ENCODE assay signal across 1 cellular context in genomic region chr2:144230452-144231085, GRCh38.
A peak's percentile ranks its signal among the peaks of the same experiment; 100 is the strongest.
TF ChIP-seq lines count a peak whose summit lies in the region.

No MANE protein-coding gene starts in this region.

TF ChIP-seq in K562, 482 proteins besides CTCF, POLR2A, EP300 and RAD21 (continued from another document and continues in another):
- TF ChIP-seq BRF2 (IDR thresholded peaks at IDR 0.05; ENCODE audit: borderline replicate concordance, insufficient read depth, insufficient read length) (no peak), ZNF668 (CRISPR knock-in tag; IDR thresholded peaks at IDR 0.05) (no peak), DPF2 (IDR thresholded peaks at IDR 0.05) (peak; percentile 94), VEZF1 (CRISPR knock-in tag; IDR thresholded peaks at IDR 0.05) (no peak; the same call in 1 of the 2 replicates), NFE2 (IDR thresholded peaks at IDR 0.05; ENCODE audit: low read depth) (no peak; the same call in 1 of the 2 replicates), SMC3 (conservative IDR thresholded peaks at IDR 0.05; ENCODE audit: insufficient read depth, low read depth, low read length) (no peak), NR0B1 (IDR thresholded peaks at IDR 0.05; ENCODE audit: partially characterized antibody) (no peak), PCBP2 (IDR thresholded peaks at IDR 0.05; ENCODE audit: low read depth, low read length, poor library complexity, severe bottlenecking) (no peak), HIVEP1 (CRISPR knock-in tag; IDR thresholded peaks at IDR 0.05) (no peak), NFYB (IDR thresholded peaks at IDR 0.05; ENCODE audit: extremely low read depth, insufficient read length) (no peak), KDM1A (IDR thresholded peaks at IDR 0.05) (no peak; a peak in 1 of 4 replicates), ELF4 (CRISPR knock-in tag; IDR thresholded peaks at IDR 0.05) (no peak), TRIM24 (IDR thresholded peaks at IDR 0.05) (peak; percentile 50 to 66; a peak in 2 of 4 replicates), SP2 (IDR thresholded peaks at IDR 0.05; ENCODE audit: extremely low read depth, low read depth, low read length, poor library complexity, severe bottlenecking) (no peak), ZFP91 (CRISPR knock-in tag; IDR thresholded peaks at IDR 0.05) (no peak), IFI16 (CRISPR knock-in tag; IDR thresholded peaks at IDR 0.05) (no peak), CTBP1 (IDR thresholded peaks at IDR 0.05; ENCODE audit: borderline replicate concordance) (no peak), HDAC3 (IDR thresholded peaks at IDR 0.05; ENCODE audit: borderline replicate concordance, partially characterized antibody) (peak; percentile 57), TAF1 (IDR thresholded peaks at IDR 0.05; ENCODE audit: control insufficient read depth, extremely low read depth, insufficient read depth, low read length, severe bottlenecking) (no peak), CEBPG (CRISPR knock-in tag; IDR thresholded peaks at IDR 0.05) (peak; percentile 78; the same call in 1 of the 2 replicates), CEBPG (tag; conservative IDR thresholded peaks at IDR 0.05 in 1 of 2, IDR thresholded peaks at IDR 0.05 in 1 of 2) (peak; percentile 43 to 86; a peak in 3 of 4 replicates), RFX5 (IDR thresholded peaks at IDR 0.05; ENCODE audit: low read depth, low read length) (no peak), FOXA1 (IDR thresholded peaks at IDR 0.05; ENCODE audit: borderline replicate concordance) (no peak), SMAD4 (CRISPR knock-in tag; conservative IDR thresholded peaks at IDR 0.05) (0 out of 2 replicates have a peak, but pooled peaks have one; percentile 49), ZNF140 (CRISPR knock-in tag; IDR thresholded peaks at IDR 0.05) (no peak), ZFP36 (IDR thresholded peaks at IDR 0.05; ENCODE audit: low read depth, low read length, partially characterized antibody) (no peak), JUND (IDR thresholded peaks at IDR 0.05; ENCODE audit: borderline replicate concordance, low read depth, low read length) (peak; percentile 62; the same call in 1 of the 2 replicates), JUND (tag; IDR thresholded peaks at IDR 0.05; ENCODE audit: borderline replicate concordance, low read depth, low read length) (no peak; the same call in 1 of the 3 replicates), TCF3 (CRISPR knock-in tag; IDR thresholded peaks at IDR 0.05) (peak; percentile 81), SMARCC2 (IDR thresholded peaks at IDR 0.05; ENCODE audit: low read depth) (peak; percentile 90), ZNF766 (CRISPR knock-in tag; conservative IDR thresholded peaks at IDR 0.05) (peak; percentile 84), EZH2 (IDR thresholded peaks at IDR 0.05; ENCODE audit: borderline replicate concordance, low read depth, low read length) (no peak), JUN (IDR thresholded peaks at IDR 0.05; ENCODE audit: borderline replicate concordance, low read depth, low read length) (no peak), JUN (CRISPR knock-in tag; IDR thresholded peaks at IDR 0.05; ENCODE audit: borderline replicate concordance) (no peak), FOXM1 (IDR thresholded peaks at IDR 0.05; ENCODE audit: low read depth) (0 out of 2 replicates have a peak, but pooled peaks have one; percentile 8), FOXM1 (CRISPR knock-in tag; IDR thresholded peaks at IDR 0.05; ENCODE audit: low read depth) (no peak), HDAC2 (IDR thresholded peaks at IDR 0.05) (no peak), PTTG1 (tag; IDR thresholded peaks at IDR 0.05; ENCODE audit: low read depth) (no peak), RFX1 (IDR thresholded peaks at IDR 0.05) (peak; percentile 53), ZNF589 (CRISPR knock-in tag; IDR thresholded peaks at IDR 0.05; ENCODE audit: low read depth) (peak; percentile 81; the same call in 1 of the 2 replicates), KHSRP (IDR thresholded peaks at IDR 0.05) (no peak), ZNF586 (CRISPR knock-in tag; conservative IDR thresholded peaks at IDR 0.05) (0 out of 2 replicates have a peak, but pooled peaks have one; percentile 45), ZNF175 (CRISPR knock-in tag; IDR thresholded peaks at IDR 0.05; ENCODE audit: low read depth) (peak; percentile 23; the same call in 1 of the 2 replicates), TCF15 (CRISPR knock-in tag; IDR thresholded peaks at IDR 0.05) (no peak), GTF2A2 (tag; IDR thresholded peaks at IDR 0.05) (no peak), RBM22 (IDR thresholded peaks at IDR 0.05; ENCODE audit: low read depth, low read length, poor library complexity, severe bottlenecking) (no peak), ZNF407 (IDR thresholded peaks at IDR 0.05; ENCODE audit: low read depth) (peak; percentile 51; the same call in 1 of the 2 replicates), RAD51 (IDR thresholded peaks at IDR 0.05; ENCODE audit: borderline replicate concordance, low read depth) (peak; percentile 28; the same call in 1 of the 2 replicates), CREM (IDR thresholded peaks at IDR 0.05; ENCODE audit: low read depth) (0 out of 2 replicates have a peak, but pooled peaks have one; percentile 14)
- TF ChIP-seq, protein P1, sequence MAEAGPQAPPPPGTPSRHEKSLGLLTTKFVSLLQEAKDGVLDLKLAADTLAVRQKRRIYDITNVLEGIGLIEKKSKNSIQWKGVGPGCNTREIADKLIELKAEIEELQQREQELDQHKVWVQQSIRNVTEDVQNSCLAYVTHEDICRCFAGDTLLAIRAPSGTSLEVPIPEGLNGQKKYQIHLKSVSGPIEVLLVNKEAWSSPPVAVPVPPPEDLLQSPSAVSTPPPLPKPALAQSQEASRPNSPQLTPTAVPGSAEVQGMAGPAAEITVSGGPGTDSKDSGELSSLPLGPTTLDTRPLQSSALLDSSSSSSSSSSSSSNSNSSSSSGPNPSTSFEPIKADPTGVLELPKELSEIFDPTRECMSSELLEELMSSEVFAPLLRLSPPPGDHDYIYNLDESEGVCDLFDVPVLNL (CRISPR knock-in tag; IDR thresholded peaks at IDR 0.05; ENCODE audit: low read depth), result no peak
- TF ChIP-seq, protein P2, sequence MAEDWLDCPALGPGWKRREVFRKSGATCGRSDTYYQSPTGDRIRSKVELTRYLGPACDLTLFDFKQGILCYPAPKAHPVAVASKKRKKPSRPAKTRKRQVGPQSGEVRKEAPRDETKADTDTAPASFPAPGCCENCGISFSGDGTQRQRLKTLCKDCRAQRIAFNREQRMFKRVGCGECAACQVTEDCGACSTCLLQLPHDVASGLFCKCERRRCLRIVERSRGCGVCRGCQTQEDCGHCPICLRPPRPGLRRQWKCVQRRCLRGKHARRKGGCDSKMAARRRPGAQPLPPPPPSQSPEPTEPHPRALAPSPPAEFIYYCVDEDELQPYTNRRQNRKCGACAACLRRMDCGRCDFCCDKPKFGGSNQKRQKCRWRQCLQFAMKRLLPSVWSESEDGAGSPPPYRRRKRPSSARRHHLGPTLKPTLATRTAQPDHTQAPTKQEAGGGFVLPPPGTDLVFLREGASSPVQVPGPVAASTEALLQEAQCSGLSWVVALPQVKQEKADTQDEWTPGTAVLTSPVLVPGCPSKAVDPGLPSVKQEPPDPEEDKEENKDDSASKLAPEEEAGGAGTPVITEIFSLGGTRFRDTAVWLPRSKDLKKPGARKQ (CRISPR knock-in tag; IDR thresholded peaks at IDR 0.05), result no peak
- TF ChIP-seq, protein P3, sequence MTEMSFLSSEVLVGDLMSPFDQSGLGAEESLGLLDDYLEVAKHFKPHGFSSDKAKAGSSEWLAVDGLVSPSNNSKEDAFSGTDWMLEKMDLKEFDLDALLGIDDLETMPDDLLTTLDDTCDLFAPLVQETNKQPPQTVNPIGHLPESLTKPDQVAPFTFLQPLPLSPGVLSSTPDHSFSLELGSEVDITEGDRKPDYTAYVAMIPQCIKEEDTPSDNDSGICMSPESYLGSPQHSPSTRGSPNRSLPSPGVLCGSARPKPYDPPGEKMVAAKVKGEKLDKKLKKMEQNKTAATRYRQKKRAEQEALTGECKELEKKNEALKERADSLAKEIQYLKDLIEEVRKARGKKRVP (CRISPR knock-in tag; IDR thresholded peaks at IDR 0.05), result peak; percentile 76
